1 cellular context compared by ENCODE assay signal in the genomic region with DNA sequence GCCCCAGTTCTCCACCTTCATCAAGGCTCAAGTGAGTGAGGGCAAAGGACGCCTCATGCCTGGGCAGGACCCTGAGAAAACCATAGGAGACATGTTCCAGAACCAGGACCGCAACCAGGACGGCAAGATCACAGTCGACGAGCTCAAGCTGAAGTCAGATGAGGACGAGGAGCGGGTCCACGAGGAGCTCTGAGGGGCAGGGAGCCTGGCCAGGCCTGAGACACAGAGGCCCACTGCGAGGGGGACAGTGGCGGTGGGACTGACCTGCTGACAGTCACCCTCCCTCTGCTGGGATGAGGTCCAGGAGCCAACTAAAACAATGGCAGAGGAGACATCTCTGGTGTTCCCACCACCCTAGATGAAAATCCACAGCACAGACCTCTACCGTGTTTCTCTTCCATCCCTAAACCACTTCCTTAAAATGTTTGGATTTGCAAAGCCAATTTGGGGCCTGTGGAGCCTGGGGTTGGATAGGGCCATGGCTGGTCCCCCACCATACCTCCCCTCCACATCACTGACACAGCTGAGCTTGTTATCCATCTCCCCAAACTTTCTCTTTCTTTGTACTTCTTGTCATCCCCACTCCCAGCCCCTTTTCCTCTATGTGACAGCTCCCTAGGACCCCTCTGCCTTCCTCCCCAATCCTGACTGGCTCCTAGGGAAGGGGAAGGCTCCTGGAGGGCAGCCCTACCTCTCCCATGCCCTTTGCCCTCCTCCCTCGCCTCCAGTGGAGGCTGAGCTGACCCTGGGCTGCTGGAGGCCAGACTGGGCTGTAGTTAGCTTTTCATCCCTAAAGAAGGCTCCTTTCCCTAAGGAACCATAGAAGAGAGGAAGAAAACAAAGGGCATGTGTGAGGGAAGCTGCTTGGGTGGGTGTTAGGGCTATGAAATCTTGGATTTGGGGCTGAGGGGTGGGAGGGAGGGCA.
TF ChIP-seq lines count a peak whose summit lies in the region.

No MANE protein-coding gene starts in this region.

TF ChIP-seq in GM12878, 131 proteins besides CTCF, POLR2A, EP300 and RAD21:
- no peak for TF ChIP-seq SPI1 (IDR thresholded peaks at IDR 0.05; ENCODE audit: borderline replicate concordance, insufficient read depth, low read depth, low read length)
- no peak for TF ChIP-seq ZNF217 (IDR thresholded peaks at IDR 0.05)
